ENCODE assay signal across 24 cellular contexts in genomic region chr10:10126231-10126630, GRCh38.
"Had no signal": no experiment of that assay in that cellular context is flagged by ENCODE, and none has a peak within 500 bp of the region (broad histone marks: within the 10 kb centered on the region; RNA-seq: fewer than 3 reads in every experiment).

No MANE protein-coding gene starts in this region.

- H3K4me3 ChIP-seq: dorsolateral prefrontal cortex, lung, mucosa of descending colon, right lobe of liver, smooth muscle cell, suprapubic skin had no signal

- H3K27ac ChIP-seq: dorsolateral prefrontal cortex, epithelial cell of prostate, neutrophil, parathyroid adenoma, right lobe of liver, suprapubic skin had no signal

- H3K27me3 ChIP-seq: dorsolateral prefrontal cortex, neutrophil, right lobe of liver, suprapubic skin had no signal

- H3K36me3 ChIP-seq: neutrophil, right lobe of liver, suprapubic skin had no signal

- H3K9me3 ChIP-seq: mucosa of descending colon, neutrophil, right lobe of liver had no signal

- H3K4me1 ChIP-seq: parathyroid adenoma, right lobe of liver, suprapubic skin had no signal

- DNase-seq: dorsolateral prefrontal cortex; effector CD4-positive, alpha-beta T cell; endodermal cell; head of caudate nucleus; kidney; mucosa of descending colon; naive B cell; right lobe of liver; stimulated activated CD4-positive, alpha-beta T cell treated with anti-CD3 and anti-CD28 coated beads, Interleukin-12 subunit alpha, Interleukin-12 subunit beta, amount 100 ng/mL, for 4 hours; stimulated activated CD4-positive, alpha-beta T cell treated with anti-CD3 and anti-CD28 coated beads, Interleukin-1b, Interleukin-23, amount 100 ng/mL, for 48 hours; stimulated activated CD4-positive, alpha-beta T cell treated with anti-CD3 and anti-CD28 coated beads, Interleukin-4, amount 100 ng/mL, for 1 hour; stimulated activated CD8-positive, alpha-beta memory T cell treated with anti-CD3 and anti-CD28 coated beads, Interleukin-4, amount 100 ng/mL, for 48 hours; stimulated activated naive CD4-positive, alpha-beta T cell; stimulated activated naive CD8-positive, alpha-beta T cell treated with anti-CD3 and anti-CD28 coated beads, Interleukin-15, amount 100 ng/mL, for 72 hours; trophoblast cell had no signal

- ATAC-seq: esophagus mucosa; left lobe of liver; mucosa of descending colon; natural killer cell treated with Interleukin-12 subunit alpha and Interleukin-12 subunit beta and Interleukin-15 and Interleukin-18, amount 100 ng/mL, for 72 hours; right lobe of liver; stimulated activated naive CD8-positive, alpha-beta T cell treated with anti-CD3 and anti-CD28 coated beads, Interleukin-15, amount 100 ng/mL, for 72 hours had no signal
